Comparison of ENCODE assay signal across 1 cellular context in the genomic region with DNA sequence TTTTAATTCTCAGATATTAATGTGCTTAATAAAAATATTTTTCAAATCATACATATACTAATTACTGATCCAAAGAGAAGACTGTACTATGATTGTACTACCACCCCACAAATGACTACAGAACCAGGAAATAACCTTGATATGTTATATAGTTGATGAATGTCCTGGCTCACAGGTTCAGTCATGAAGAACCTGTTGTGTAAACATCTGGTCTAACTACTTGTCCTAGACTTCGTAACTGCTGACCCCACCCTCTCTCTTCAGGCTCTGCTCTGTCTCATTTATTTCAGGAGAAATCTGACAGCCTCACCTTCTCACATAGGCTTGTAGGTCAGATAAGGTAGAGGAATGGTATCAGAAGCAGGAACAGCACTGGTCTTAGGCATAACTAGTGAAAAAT.
TF ChIP-seq lines count a peak whose summit lies in the region.

No MANE protein-coding gene starts in this region.

TF ChIP-seq in HepG2, 621 proteins besides CTCF, POLR2A, EP300 and RAD21 (continued from another document):
- TF ChIP-seq, protein P1, sequence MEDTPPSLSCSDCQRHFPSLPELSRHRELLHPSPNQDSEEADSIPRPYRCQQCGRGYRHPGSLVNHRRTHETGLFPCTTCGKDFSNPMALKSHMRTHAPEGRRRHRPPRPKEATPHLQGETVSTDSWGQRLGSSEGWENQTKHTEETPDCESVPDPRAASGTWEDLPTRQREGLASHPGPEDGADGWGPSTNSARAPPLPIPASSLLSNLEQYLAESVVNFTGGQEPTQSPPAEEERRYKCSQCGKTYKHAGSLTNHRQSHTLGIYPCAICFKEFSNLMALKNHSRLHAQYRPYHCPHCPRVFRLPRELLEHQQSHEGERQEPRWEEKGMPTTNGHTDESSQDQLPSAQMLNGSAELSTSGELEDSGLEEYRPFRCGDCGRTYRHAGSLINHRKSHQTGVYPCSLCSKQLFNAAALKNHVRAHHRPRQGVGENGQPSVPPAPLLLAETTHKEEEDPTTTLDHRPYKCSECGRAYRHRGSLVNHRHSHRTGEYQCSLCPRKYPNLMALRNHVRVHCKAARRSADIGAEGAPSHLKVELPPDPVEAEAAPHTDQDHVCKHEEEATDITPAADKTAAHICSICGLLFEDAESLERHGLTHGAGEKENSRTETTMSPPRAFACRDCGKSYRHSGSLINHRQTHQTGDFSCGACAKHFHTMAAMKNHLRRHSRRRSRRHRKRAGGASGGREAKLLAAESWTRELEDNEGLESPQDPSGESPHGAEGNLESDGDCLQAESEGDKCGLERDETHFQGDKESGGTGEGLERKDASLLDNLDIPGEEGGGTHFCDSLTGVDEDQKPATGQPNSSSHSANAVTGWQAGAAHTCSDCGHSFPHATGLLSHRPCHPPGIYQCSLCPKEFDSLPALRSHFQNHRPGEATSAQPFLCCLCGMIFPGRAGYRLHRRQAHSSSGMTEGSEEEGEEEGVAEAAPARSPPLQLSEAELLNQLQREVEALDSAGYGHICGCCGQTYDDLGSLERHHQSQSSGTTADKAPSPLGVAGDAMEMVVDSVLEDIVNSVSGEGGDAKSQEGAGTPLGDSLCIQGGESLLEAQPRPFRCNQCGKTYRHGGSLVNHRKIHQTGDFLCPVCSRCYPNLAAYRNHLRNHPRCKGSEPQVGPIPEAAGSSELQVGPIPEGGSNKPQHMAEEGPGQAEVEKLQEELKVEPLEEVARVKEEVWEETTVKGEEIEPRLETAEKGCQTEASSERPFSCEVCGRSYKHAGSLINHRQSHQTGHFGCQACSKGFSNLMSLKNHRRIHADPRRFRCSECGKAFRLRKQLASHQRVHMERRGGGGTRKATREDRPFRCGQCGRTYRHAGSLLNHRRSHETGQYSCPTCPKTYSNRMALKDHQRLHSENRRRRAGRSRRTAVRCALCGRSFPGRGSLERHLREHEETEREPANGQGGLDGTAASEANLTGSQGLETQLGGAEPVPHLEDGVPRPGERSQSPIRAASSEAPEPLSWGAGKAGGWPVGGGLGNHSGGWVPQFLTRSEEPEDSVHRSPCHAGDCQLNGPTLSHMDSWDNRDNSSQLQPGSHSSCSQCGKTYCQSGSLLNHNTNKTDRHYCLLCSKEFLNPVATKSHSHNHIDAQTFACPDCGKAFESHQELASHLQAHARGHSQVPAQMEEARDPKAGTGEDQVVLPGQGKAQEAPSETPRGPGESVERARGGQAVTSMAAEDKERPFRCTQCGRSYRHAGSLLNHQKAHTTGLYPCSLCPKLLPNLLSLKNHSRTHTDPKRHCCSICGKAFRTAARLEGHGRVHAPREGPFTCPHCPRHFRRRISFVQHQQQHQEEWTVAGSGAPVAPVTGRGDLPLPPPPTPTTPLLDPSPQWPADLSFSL (CRISPR knock-in tag; IDR thresholded peaks at IDR 0.05): no peak
- no peak for TF ChIP-seq ZNF234 (CRISPR knock-in tag; conservative IDR thresholded peaks at IDR 0.05)
- TF ChIP-seq ZFP36 (IDR thresholded peaks at IDR 0.05; ENCODE audit: borderline replicate concordance, low read depth, low read length, partially characterized antibody): no peak
